8 cellular contexts compared by ENCODE assay signal in genomic region chr15:39583586-39584265, GRCh38. TPM values are rescaled to one million over a fixed set of nuclear protein-coding genes. Genes with fewer than 3 reads are reported as not detected.
A peak's percentile ranks its signal among the peaks of the same experiment; 100 is the strongest.
DNase-seq lines count a peak whose midpoint lies in the region; ATAC-seq and TF ChIP-seq lines count a peak whose summit lies in the region.

No MANE protein-coding gene starts in this region.

- H3K27me3 ChIP-seq in heart right ventricle (peaks cover 0 to 7% (median 0%) of the 10 kb centered on the region in 7 donors), upper lobe of right lung (no peaks in the 10 kb centered on the region)

- peaks cover 5 to 88% (median 55%) of the 10 kb centered on the region in 9 donors for H3K4me1 ChIP-seq in heart right ventricle
- peaks cover 7% of the 10 kb centered on the region for H3K4me1 ChIP-seq in upper lobe of right lung

- H3K27me3 Mint-ChIP-seq in activated T-helper 1 cell treated with anti-CD3 and anti-CD28 coated beads, Interleukin-12 subunit alpha, Interleukin-12 subunit beta, Interleukin-2, Interleukin-4 antibody, amounts not matched to agents 30 ng/mL and 10 ng/mL and 1 ng/mL, durations not matched to agents 14 hours and 24 hours and 36 hours (ENCODE audit: insufficient read depth), result peaks cover 38% of the 10 kb centered on the region

- ATAC-seq in heart right ventricle (no peak), left cardiac atrium (no peak), left colon (no peak), upper lobe of right lung (no peak), GM18502 (IDR thresholded peaks at IDR 0.05; ENCODE audit: poor library complexity, unreplicated experiment) (no peak)

- no peak overlapping the region for H3K4me3 Mint-ChIP-seq in activated T-helper 1 cell treated with anti-CD3 and anti-CD28 coated beads, Interleukin-12 subunit alpha, Interleukin-12 subunit beta, Interleukin-2, Interleukin-4 antibody, amounts not matched to agents 30 ng/mL and 10 ng/mL and 1 ng/mL, durations not matched to agents 14 hours and 24 hours and 36 hours

- H3K4me3 ChIP-seq in heart right ventricle, result peak overlapping the region in 9 of 10 donors; percentile 58 to 88 (median 67)
- H3K4me3 ChIP-seq in upper lobe of right lung, result peak overlapping the region; percentile 60

- H3K27ac Mint-ChIP-seq in activated T-helper 1 cell treated with anti-CD3 and anti-CD28 coated beads, Interleukin-12 subunit alpha, Interleukin-12 subunit beta, Interleukin-2, Interleukin-4 antibody, amounts not matched to agents 30 ng/mL and 10 ng/mL and 1 ng/mL, durations not matched to agents 14 hours and 24 hours and 36 hours, result no peak overlapping the region

- 75 to 81% methylated on average over 13 of the region's 13 CpGs for WGBS in heart right ventricle, 2 donors

- intact Hi-C loops in heart right ventricle (cut with DNase I), result loop anchor here (2.0 to 10.0 kb wide), 16 partner anchors 119 to 879 kb away; no protein-coding TSS in a partner anchor
- intact Hi-C loops in left cardiac atrium (cut with DNase I), result loop anchor here (5.0 to 10.0 kb wide), 4 partner anchors 146 to 766 kb away; no protein-coding TSS in a partner anchor
- intact Hi-C loops in left colon (cut with DNase I, micrococcal nuclease), result loop anchor here in 1 of 2 donors (5.0 to 10.0 kb wide), 3 partner anchors 269 to 766 kb away; no protein-coding TSS in a partner anchor
- intact Hi-C loops in upper lobe of right lung (cut with DNase I), result loop anchor here (5.0 to 10.0 kb wide), 2 partner anchors 411 to 769 kb away; no protein-coding TSS in a partner anchor
- intact Hi-C loops in activated T-helper 1 cell treated with anti-CD3 and anti-CD28 coated beads, Interleukin-12 subunit alpha, Interleukin-12 subunit beta, Interleukin-2, Interleukin-4 antibody, amounts not matched to agents 30 ng/mL and 10 ng/mL and 1 ng/mL, durations not matched to agents 14 hours and 24 hours and 36 hours (cut with micrococcal nuclease), result loop anchor here (2.0 kb wide), 1 partner anchor 103 kb away; no protein-coding TSS in a partner anchor

- DNase-seq in heart right ventricle (no peak), left cardiac atrium (no peak), left colon (peak; percentile 28 to 61), upper lobe of right lung (no peak)
- peak; percentile 56 to 59 for DNase-seq in activated T-cell treated with anti-CD3 and anti-CD28 coated beads, Interleukin-2, amount 50 U/mL, for 48 hours
- DNase-seq in central memory CD4-positive, alpha-beta T cell, result no peak
- no peak for DNase-seq in activated T-helper 1 cell treated with anti-CD3 and anti-CD28 coated beads, Interleukin-12 subunit alpha, Interleukin-12 subunit beta, Interleukin-2, Interleukin-4 antibody, amounts not matched to agents 30 ng/mL and 10 ng/mL and 1 ng/mL, durations not matched to agents 14 hours and 24 hours and 36 hours (ENCODE audit: low spot score)

- H3K36me3 ChIP-seq in heart right ventricle (peaks cover 0 to 71% (median 57%) of the 10 kb centered on the region in 9 donors), upper lobe of right lung (peaks cover 65% of the 10 kb centered on the region)

- peak in 7 of 9 donors; percentile 26 to 50 (median 41) for TF ChIP-seq CTCF in heart right ventricle (IDR thresholded peaks at IDR 0.05)
- peak; percentile 29 for TF ChIP-seq CTCF in upper lobe of right lung (IDR thresholded peaks at IDR 0.05)

- H3K9me3 ChIP-seq in heart right ventricle (no peaks in the 10 kb centered on the region), upper lobe of right lung (no peaks in the 10 kb centered on the region)

- H3K9me3 Mint-ChIP-seq in activated T-helper 1 cell treated with anti-CD3 and anti-CD28 coated beads, Interleukin-12 subunit alpha, Interleukin-12 subunit beta, Interleukin-2, Interleukin-4 antibody, amounts not matched to agents 30 ng/mL and 10 ng/mL and 1 ng/mL, durations not matched to agents 14 hours and 24 hours and 36 hours, result no peaks in the 10 kb centered on the region

- peaks cover 29% of the 10 kb centered on the region for H3K4me1 Mint-ChIP-seq in activated T-helper 1 cell treated with anti-CD3 and anti-CD28 coated beads, Interleukin-12 subunit alpha, Interleukin-12 subunit beta, Interleukin-2, Interleukin-4 antibody, amounts not matched to agents 30 ng/mL and 10 ng/mL and 1 ng/mL, durations not matched to agents 14 hours and 24 hours and 36 hours (ENCODE audit: low read depth)

- H3K36me3 Mint-ChIP-seq in activated T-helper 1 cell treated with anti-CD3 and anti-CD28 coated beads, Interleukin-12 subunit alpha, Interleukin-12 subunit beta, Interleukin-2, Interleukin-4 antibody, amounts not matched to agents 30 ng/mL and 10 ng/mL and 1 ng/mL, durations not matched to agents 14 hours and 24 hours and 36 hours (ENCODE audit: low read depth), result no peaks in the 10 kb centered on the region

- H3K27ac ChIP-seq in heart right ventricle (peak overlapping the region in 2 of 10 donors; percentile 93 to 95), upper lobe of right lung (no peak overlapping the region)

RNA-seq across cellular contexts. Expression of gene THBS1, which starts 2.8 kb away (rescaled TPM):
- total RNA-seq in heart right ventricle (1,000 to 10,000 TPM in 1 of 10 donors, 100 to 1,000 TPM in 5, 10 to 100 TPM in 4; 46.8 to 1,109 (median 113) TPM), left cardiac atrium (100 to 1,000 TPM in 1 of 2 donors, 10 to 100 TPM in 1; 43.9 to 551 TPM), left colon (100 to 1,000 TPM; 174 to 181 TPM), upper lobe of right lung (377 TPM)
- polyA plus RNA-seq in heart right ventricle, result 10 to 100 TPM; 12.9 to 93.2 TPM
- 2.3 and 3.2 TPM in 2 replicates for total RNA-seq in activated T-helper 1 cell treated with anti-CD3 and anti-CD28 coated beads, Interleukin-12 subunit alpha, Interleukin-12 subunit beta, Interleukin-2, Interleukin-4 antibody, amounts not matched to agents 30 ng/mL and 10 ng/mL and 1 ng/mL, durations not matched to agents 14 hours and 24 hours and 36 hours

Comparison
In these comparisons a context has a peak if more than half of its experiments do, and no peak if none do; other contexts are left out.
1. DNase-seq: peak in activated T-cell treated with anti-CD3 and anti-CD28 coated beads, Interleukin-2, amount 50 U/mL, for 48 hours (2 of 2) and left colon (2 of 2); none in heart right ventricle (0 of 2), left cardiac atrium (single experiment), upper lobe of right lung (single experiment), central memory CD4-positive, alpha-beta T cell (single experiment) and activated T-helper 1 cell treated with anti-CD3 and anti-CD28 coated beads, Interleukin-12 subunit alpha, Interleukin-12 subunit beta, Interleukin-2, Interleukin-4 antibody, amounts not matched to agents 30 ng/mL and 10 ng/mL and 1 ng/mL, durations not matched to agents 14 hours and 24 hours and 36 hours (single experiment).
2. RNA of gene THBS1, which starts 2.8 kb away (total RNA-seq): 43.9 to 551 TPM in left cardiac atrium, 377 TPM in upper lobe of right lung (single experiment), 174 to 181 TPM in left colon and 46.8 to 1,109 TPM in heart right ventricle; 2.3 to 3.2 TPM in activated T-helper 1 cell treated with anti-CD3 and anti-CD28 coated beads, Interleukin-12 subunit alpha, Interleukin-12 subunit beta, Interleukin-2, Interleukin-4 antibody, amounts not matched to agents 30 ng/mL and 10 ng/mL and 1 ng/mL, durations not matched to agents 14 hours and 24 hours and 36 hours; every median in the first group is over 10 times any median in the second.